ENCODE assay signal across 20 cellular contexts in the genomic region with DNA sequence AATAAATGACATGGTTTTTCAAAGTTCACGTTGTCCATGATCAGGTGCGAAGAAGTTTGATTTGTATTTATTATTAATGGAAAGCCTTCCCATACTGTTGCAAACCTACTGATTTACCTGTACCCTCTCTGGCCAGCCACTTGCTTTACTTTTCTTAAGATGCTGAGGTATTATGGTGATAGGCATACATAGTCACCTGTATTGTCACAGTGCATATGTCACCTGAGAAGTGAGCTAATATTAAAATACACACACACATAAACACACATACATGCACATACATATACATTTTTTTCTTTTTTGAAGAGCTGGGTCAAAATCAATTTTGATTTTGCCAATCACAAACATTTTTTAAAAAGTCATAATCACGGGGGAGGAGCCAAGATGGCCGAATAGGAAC.
DNase-seq lines count a peak whose midpoint lies in the region; ATAC-seq and TF ChIP-seq lines count a peak whose summit lies in the region.
"Had no signal": no experiment of that assay in that cellular context is flagged by ENCODE, and none has a peak within 500 bp of the region (broad histone marks: within the 10 kb centered on the region; RNA-seq: fewer than 3 reads in every experiment).

No MANE protein-coding gene starts in this region.

- ATAC-seq in activated naive CD4-positive, alpha-beta T cell treated with anti-CD3 and anti-CD28 coated beads, Interleukin-2, amount 50 U/mL, for 72 hours: no peak
- ATAC-seq in WTC11 (no peak), GM18909 (IDR thresholded peaks at IDR 0.05; ENCODE audit: poor library complexity, unreplicated experiment) (no peak)
- ATAC-seq: esophagus mucosa, gastroesophageal sphincter had no signal

- no peak for TF ChIP-seq POLR2A in stomach (IDR thresholded peaks at IDR 0.05)

- H3K9me3 Mint-ChIP-seq in activated naive CD4-positive, alpha-beta T cell treated with anti-CD3 and anti-CD28 coated beads, Interleukin-2, amount 50 U/mL, for 24 hours: peaks cover 10% of the 10 kb centered on the region
- H3K9me3 Mint-ChIP-seq in activated naive CD4-positive, alpha-beta T cell treated with anti-CD3 and anti-CD28 coated beads, Interleukin-2, amount 50 U/mL, for 72 hours: peaks cover 4 to 5% of the 10 kb centered on the region in 2 donors
- no peaks in the 10 kb centered on the region for H3K9me3 Mint-ChIP-seq in WTC11
- no peaks in the 10 kb centered on the region for H3K9me3 Mint-ChIP-seq in glutamatergic neuron (ENCODE audit: unreplicated experiment)

- H3K4me3 Mint-ChIP-seq in activated naive CD4-positive, alpha-beta T cell treated with anti-CD3 and anti-CD28 coated beads, Interleukin-2, amount 50 U/mL, for 24 hours: peak overlapping the region; percentile 51
- H3K4me3 Mint-ChIP-seq in WTC11 (peak overlapping the region; percentile 90), glutamatergic neuron (ENCODE audit: unreplicated experiment) (peak overlapping the region; percentile 86)

- H3K4me1 ChIP-seq in stomach: peaks cover 0 to 10% (median 0%) of the 10 kb centered on the region in 4 donors
- H3K4me1 ChIP-seq: gastroesophageal sphincter, vagina had no signal

- H3K9me3 ChIP-seq in stomach: no peaks in the 10 kb centered on the region
- H3K9me3 ChIP-seq: gastroesophageal sphincter, vagina had no signal

- no peaks in the 10 kb centered on the region for H3K27me3 ChIP-seq in stomach
- no peaks in the 10 kb centered on the region for H3K27me3 ChIP-seq in brain microvascular endothelial cell (replicated peaks)
- H3K27me3 ChIP-seq: gastroesophageal sphincter, vagina had no signal

- H3K4me3 ChIP-seq in stomach: peak overlapping the region in 1 of 4 donors; percentile 13
- H3K4me3 ChIP-seq in brain microvascular endothelial cell (ENCODE audit: low read depth, low read length): no peak overlapping the region
- H3K4me3 ChIP-seq: gastroesophageal sphincter, vagina had no signal

- no peak for TF ChIP-seq EP300 in stomach (IDR thresholded peaks at IDR 0.05)

- no peak overlapping the region for H3K27ac ChIP-seq in stomach
- H3K27ac ChIP-seq in brain microvascular endothelial cell: no peak overlapping the region
- H3K27ac ChIP-seq: gastroesophageal sphincter, vagina had no signal

- in situ Hi-C loops in brain microvascular endothelial cell (cut with HindIII; ENCODE audit: low pct_ligation_motif_present, low sequenced_read_pairs): no loop called here

- intact Hi-C loops in stomach (cut with DNase I; ENCODE audit: low total_unique reads): no loop called here

- WGBS in stomach, 5 donors: 83 to 97% (median 95%) methylated on average over 4 of the region's 4 CpGs

- H3K36me3 ChIP-seq in stomach (peaks cover 0 to 6% (median 0%) of the 10 kb centered on the region in 4 donors), brain microvascular endothelial cell (replicated peaks) (no peaks in the 10 kb centered on the region)
- H3K36me3 ChIP-seq: gastroesophageal sphincter, vagina had no signal

- no peak for DNase-seq in activated naive CD4-positive, alpha-beta T cell treated with anti-CD3 and anti-CD28 coated beads, Interleukin-2, amount 50 U/mL, for 72 hours (ENCODE audit: low spot score in 2 of 2)
- DNase-seq in WTC11 (ENCODE audit: low spot score) (no peak), glutamatergic neuron (no peak), stomach (no peak), GM10266 (ENCODE audit: extremely low spot score) (no peak), brain microvascular endothelial cell (no peak)
- DNase-seq: central memory CD4-positive, alpha-beta T cell; DMS79; midbrain; NCI-H1092 treated with DMSO at 0.1 percent for 48 hours; NCI-H2081 treated with DMSO at 0.1 percent for 48 hours; NCI-H446 treated with DMSO at 0.1 percent for 48 hours; NK-92 treated with Interleukin-12 subunit alpha and Interleukin-12 subunit beta, amount 100 ng/mL, for 24 hours; stimulated activated CD4-positive, alpha-beta T cell treated with anti-CD3 and anti-CD28 coated beads, Interleukin-4, amount 100 ng/mL, for 24 hours; SW 1271 had no signal

- H3K27me3 Mint-ChIP-seq in activated naive CD4-positive, alpha-beta T cell treated with anti-CD3 and anti-CD28 coated beads, Interleukin-2, amount 50 U/mL, for 24 hours: no peaks in the 10 kb centered on the region
- peaks cover 2% of the 10 kb centered on the region; the same call in 1 of the 2 replicates for H3K27me3 Mint-ChIP-seq in WTC11 (ENCODE audit: low read depth)
- H3K27me3 Mint-ChIP-seq in glutamatergic neuron (ENCODE audit: unreplicated experiment): peaks cover 3% of the 10 kb centered on the region

- no peak overlapping the region for H3K27ac Mint-ChIP-seq in activated naive CD4-positive, alpha-beta T cell treated with anti-CD3 and anti-CD28 coated beads, Interleukin-2, amount 50 U/mL, for 24 hours
- H3K27ac Mint-ChIP-seq in activated naive CD4-positive, alpha-beta T cell treated with anti-CD3 and anti-CD28 coated beads, Interleukin-2, amount 50 U/mL, for 72 hours: peak overlapping the region in 1 of 2 donors; percentile 74
- H3K27ac Mint-ChIP-seq in WTC11 (peak overlapping the region; percentile 86; the same call in 1 of the 2 replicates), glutamatergic neuron (ENCODE audit: unreplicated experiment) (peak overlapping the region; percentile 88)

- peaks cover 19% of the 10 kb centered on the region for H3K36me3 Mint-ChIP-seq in activated naive CD4-positive, alpha-beta T cell treated with anti-CD3 and anti-CD28 coated beads, Interleukin-2, amount 50 U/mL, for 24 hours
- peaks cover 13 to 18% of the 10 kb centered on the region in 2 donors for H3K36me3 Mint-ChIP-seq in activated naive CD4-positive, alpha-beta T cell treated with anti-CD3 and anti-CD28 coated beads, Interleukin-2, amount 50 U/mL, for 72 hours
- H3K36me3 Mint-ChIP-seq in WTC11 (peaks cover 3% of the 10 kb centered on the region; the same call in 1 of the 2 replicates), glutamatergic neuron (ENCODE audit: unreplicated experiment) (peaks cover 6% of the 10 kb centered on the region)

- TF ChIP-seq CTCF in WTC11 (IDR thresholded peaks at IDR 0.05) (no peak), glutamatergic neuron (IDR thresholded peaks at IDR 0.05; ENCODE audit: partially characterized antibody, unreplicated experiment) (no peak), stomach (IDR thresholded peaks at IDR 0.05) (no peak), GM10266 (IDR thresholded peaks at IDR 0.05; ENCODE audit: control insufficient read depth, insufficient read depth, low read depth, missing control alignments) (no peak), brain microvascular endothelial cell (IDR thresholded peaks at IDR 0.05; ENCODE audit: low read depth, low read length, missing control alignments) (no peak)

- CTCF ChIA-PET in WTC11 (lab: Charles Lee): interaction anchor here (0.6 to 1.1 kb wide), 2 partner anchors 11 to 1045 kb away, joined by 3 read pairs; a partner anchor contains a TSS

- POLR2A ChIA-PET in WTC11 (lab: Charles Lee): interaction anchor here (1.7 kb wide), 1 partner anchor 8 kb away, joined by 3 read pairs; no protein-coding TSS in a partner anchor

- H3K4me1 Mint-ChIP-seq in activated naive CD4-positive, alpha-beta T cell treated with anti-CD3 and anti-CD28 coated beads, Interleukin-2, amount 50 U/mL, for 24 hours: no peaks in the 10 kb centered on the region
- H3K4me1 Mint-ChIP-seq in WTC11 (no peaks in the 10 kb centered on the region), glutamatergic neuron (ENCODE audit: low read depth, unreplicated experiment) (peaks cover 3% of the 10 kb centered on the region)

TF ChIP-seq in WTC11, 78 proteins besides CTCF, POLR2A, EP300 and RAD21 (continues in another document):
- TF ChIP-seq FOXJ3 (CRISPR knock-in tag; IDR thresholded peaks at IDR 0.05; ENCODE audit: borderline replicate concordance) (no peak), ZNF263 (CRISPR knock-in tag; IDR thresholded peaks at IDR 0.05; ENCODE audit: low read depth) (no peak), CBFB (CRISPR knock-in tag; IDR thresholded peaks at IDR 0.05; ENCODE audit: low read depth) (no peak), GRHL2 (CRISPR knock-in tag; IDR thresholded peaks at IDR 0.05; ENCODE audit: insufficient replicate concordance, severe bottlenecking) (no peak), ZNF416 (CRISPR knock-in tag; IDR thresholded peaks at IDR 0.05) (no peak)
- TF ChIP-seq, protein P1, sequence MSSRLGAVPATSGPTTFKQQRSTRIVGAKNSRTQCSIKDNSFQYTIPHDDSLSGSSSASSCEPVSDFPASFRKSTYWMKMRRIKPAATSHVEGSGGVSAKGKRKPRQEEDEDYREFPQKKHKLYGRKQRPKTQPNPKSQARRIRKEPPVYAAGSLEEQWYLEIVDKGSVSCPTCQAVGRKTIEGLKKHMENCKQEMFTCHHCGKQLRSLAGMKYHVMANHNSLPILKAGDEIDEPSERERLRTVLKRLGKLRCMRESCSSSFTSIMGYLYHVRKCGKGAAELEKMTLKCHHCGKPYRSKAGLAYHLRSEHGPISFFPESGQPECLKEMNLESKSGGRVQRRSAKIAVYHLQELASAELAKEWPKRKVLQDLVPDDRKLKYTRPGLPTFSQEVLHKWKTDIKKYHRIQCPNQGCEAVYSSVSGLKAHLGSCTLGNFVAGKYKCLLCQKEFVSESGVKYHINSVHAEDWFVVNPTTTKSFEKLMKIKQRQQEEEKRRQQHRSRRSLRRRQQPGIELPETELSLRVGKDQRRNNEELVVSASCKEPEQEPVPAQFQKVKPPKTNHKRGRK (CRISPR knock-in tag; IDR thresholded peaks at IDR 0.05; ENCODE audit: borderline replicate concordance): no peak
- TF ChIP-seq, protein P2, sequence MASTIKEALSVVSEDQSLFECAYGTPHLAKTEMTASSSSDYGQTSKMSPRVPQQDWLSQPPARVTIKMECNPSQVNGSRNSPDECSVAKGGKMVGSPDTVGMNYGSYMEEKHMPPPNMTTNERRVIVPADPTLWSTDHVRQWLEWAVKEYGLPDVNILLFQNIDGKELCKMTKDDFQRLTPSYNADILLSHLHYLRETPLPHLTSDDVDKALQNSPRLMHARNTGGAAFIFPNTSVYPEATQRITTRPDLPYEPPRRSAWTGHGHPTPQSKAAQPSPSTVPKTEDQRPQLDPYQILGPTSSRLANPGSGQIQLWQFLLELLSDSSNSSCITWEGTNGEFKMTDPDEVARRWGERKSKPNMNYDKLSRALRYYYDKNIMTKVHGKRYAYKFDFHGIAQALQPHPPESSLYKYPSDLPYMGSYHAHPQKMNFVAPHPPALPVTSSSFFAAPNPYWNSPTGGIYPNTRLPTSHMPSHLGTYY (CRISPR knock-in tag; IDR thresholded peaks at IDR 0.05): no peak
